25 cellular contexts compared by ENCODE assay signal in the genomic region with DNA sequence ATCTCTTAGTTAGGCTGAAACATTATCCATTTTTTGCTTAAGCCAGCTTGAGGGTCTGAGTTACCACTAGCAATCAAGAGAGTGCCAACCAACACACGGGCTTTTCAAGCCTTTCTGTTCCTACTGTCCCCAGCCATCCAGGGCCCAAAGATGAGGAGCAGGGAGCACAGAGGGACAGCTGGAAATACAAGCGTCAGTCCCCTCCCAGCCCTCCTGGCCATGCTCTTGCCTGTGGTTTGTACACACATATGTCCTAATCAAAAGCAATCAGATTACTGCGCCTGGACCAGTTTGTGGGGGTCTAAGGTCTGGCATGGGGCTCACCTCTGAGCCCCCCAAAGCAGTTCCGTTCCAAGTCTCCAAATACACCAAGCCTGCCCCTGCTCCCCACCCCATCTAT. TPM values are rescaled to one million over a fixed set of nuclear protein-coding genes. Genes with fewer than 3 reads are reported as not detected.
A peak's percentile ranks its signal among the peaks of the same experiment; 100 is the strongest.
DNase-seq lines count a peak whose midpoint lies in the region; ATAC-seq lines count a peak whose summit lies in the region.
"Had no signal": no experiment of that assay in that cellular context is flagged by ENCODE, and none has a peak within 500 bp of the region (broad histone marks: within the 10 kb centered on the region; RNA-seq: fewer than 3 reads in every experiment).

No MANE protein-coding gene starts in this region.

- H3K4me3 ChIP-seq in thymus (ENCODE audit: low read length) = no peak overlapping the region
- H3K4me3 ChIP-seq: A549, body of pancreas, SJSA1, transverse colon had no signal

- H3K27me3 ChIP-seq in layer of hippocampus (ENCODE audit: control insufficient read depth, insufficient read depth, low read length) (no peaks in the 10 kb centered on the region), thymus (ENCODE audit: control insufficient read depth, insufficient read depth) (no peaks in the 10 kb centered on the region)
- H3K27me3 ChIP-seq: body of pancreas, SJSA1, transverse colon had no signal

- WGBS in thymus = 97% methylated on average over 4 of the region's 4 CpGs

- no peaks in the 10 kb centered on the region for H3K27me3 Mint-ChIP-seq in activated T-helper 17 cell treated with anti-CD3 and anti-CD28 coated beads, Interleukin-2, amount 50 U/mL, for 72 hours
- H3K27me3 Mint-ChIP-seq: stimulated activated naive CD8-positive, alpha-beta T cell treated with anti-CD3 and anti-CD28 coated beads, Interleukin-15, Interleukin-2, amounts not matched to agents 100 ng/mL and 50 ng/mL, for 24 hours had no signal

- H3K36me3 ChIP-seq in thymus (ENCODE audit: control insufficient read depth, insufficient read depth) = peaks cover 43% of the 10 kb centered on the region

- H3K9me3 Mint-ChIP-seq in activated T-helper 17 cell treated with anti-CD3 and anti-CD28 coated beads, Interleukin-2, amount 50 U/mL, for 72 hours = no peaks in the 10 kb centered on the region
- H3K9me3 Mint-ChIP-seq: stimulated activated naive CD8-positive, alpha-beta T cell treated with anti-CD3 and anti-CD28 coated beads, Interleukin-15, Interleukin-2, amounts not matched to agents 100 ng/mL and 50 ng/mL, for 24 hours had no signal

- H3K4me1 Mint-ChIP-seq in activated T-helper 17 cell treated with anti-CD3 and anti-CD28 coated beads, Interleukin-2, amount 50 U/mL, for 72 hours = peaks cover 17% of the 10 kb centered on the region

- peak; percentile 6 for DNase-seq in left cardiac atrium
- no peak for DNase-seq in Right ventricle myocardium superior
- DNase-seq in medulla oblongata (ENCODE audit: extremely low spot score) = no peak
- DNase-seq in NCI-H1694 treated with DMSO at 0.1 percent for 48 hours (lab: John Stamatoyannopoulos, UW) = no peak
- DNase-seq in central memory CD4-positive, alpha-beta T cell = no peak
- DNase-seq: activated CD4-positive, alpha-beta T cell treated with anti-CD3 and anti-CD28 coated beads, Interleukin-2, amount 50 U/mL, for 48 hours; activated CD4-positive, CD25-positive, alpha-beta regulatory T cell; activated effector memory CD4-positive, alpha-beta T cell treated with anti-CD3 and anti-CD28 coated beads, Interleukin-2, amount 50 U/mL, for 16 hours; activated T-cell treated with anti-CD3 and anti-CD28 coated beads for 4 hours; AML-193; body of pancreas; effector CD8-positive, alpha-beta T cell; NCI-H1436; NCI-H2107; NCI-H446; NCI-H774; T-helper 1 cell; transverse colon had no signal

- no peak for ATAC-seq in left cardiac atrium
- no peak for ATAC-seq in Right ventricle myocardium superior (ENCODE audit: poor library complexity)
- no peak for ATAC-seq in activated T-helper 17 cell treated with anti-CD3 and anti-CD28 coated beads, Interleukin-2, amount 50 U/mL, for 72 hours (replicated peaks)
- ATAC-seq: A549, body of pancreas, HCT116 had no signal

- no peaks in the 10 kb centered on the region for H3K9me3 ChIP-seq in thymus (ENCODE audit: control insufficient read depth)
- H3K9me3 ChIP-seq: A549, body of pancreas, transverse colon had no signal

- H3K4me1 ChIP-seq in thymus (ENCODE audit: control insufficient read depth, insufficient read depth, low read length) = peaks cover 5% of the 10 kb centered on the region

- peaks cover 74% of the 10 kb centered on the region for H3K36me3 Mint-ChIP-seq in activated T-helper 17 cell treated with anti-CD3 and anti-CD28 coated beads, Interleukin-2, amount 50 U/mL, for 72 hours (ENCODE audit: low read depth)

- H3K4me3 Mint-ChIP-seq in activated T-helper 17 cell treated with anti-CD3 and anti-CD28 coated beads, Interleukin-2, amount 50 U/mL, for 72 hours = no peak overlapping the region
- H3K4me3 Mint-ChIP-seq: stimulated activated naive CD8-positive, alpha-beta T cell treated with anti-CD3 and anti-CD28 coated beads, Interleukin-15, Interleukin-2, amounts not matched to agents 100 ng/mL and 50 ng/mL, for 24 hours had no signal

- H3K27ac Mint-ChIP-seq in activated T-helper 17 cell treated with anti-CD3 and anti-CD28 coated beads, Interleukin-2, amount 50 U/mL, for 72 hours = peak overlapping the region; percentile 4
- H3K27ac Mint-ChIP-seq: stimulated activated naive CD8-positive, alpha-beta T cell treated with anti-CD3 and anti-CD28 coated beads, Interleukin-15, Interleukin-2, amounts not matched to agents 100 ng/mL and 50 ng/mL, for 24 hours had no signal

- H3K27ac ChIP-seq in layer of hippocampus (ENCODE audit: low read depth, low read length) (peak overlapping the region; percentile 92), thymus (ENCODE audit: low read depth) (peak overlapping the region; percentile 20)
- H3K27ac ChIP-seq: A549, body of pancreas, SJSA1 had no signal

- intact Hi-C loops in left cardiac atrium (cut with DNase I) (no loop called here), Right ventricle myocardium superior (cut with DNase I) (no loop called here)

RNA-seq across cellular contexts. Expression of a gene that starts 3.5 kb away (rescaled TPM):
- total RNA-seq in left cardiac atrium (10 to 100 TPM; 15.6 to 19.5 TPM), Right ventricle myocardium superior (11.6 TPM)
- 100 to 1,000 TPM in 1 of 2 donors, 10 to 100 TPM in 1; 82.6 to 114 TPM for total RNA-seq in activated T-helper 17 cell treated with anti-CD3 and anti-CD28 coated beads, Interleukin-2, amount 50 U/mL, for 72 hours
- polyA plus RNA-seq in thymus = 63.7 TPM

RNA-seq across cellular contexts. Expression of a gene that starts 12.8 kb away (rescaled TPM):
- 10 to 100 TPM; 44.6 to 48.3 TPM for total RNA-seq in left cardiac atrium
- total RNA-seq in Right ventricle myocardium superior = 76.8 TPM
- 10 to 100 TPM; 50.3 to 81.1 TPM for total RNA-seq in activated T-helper 17 cell treated with anti-CD3 and anti-CD28 coated beads, Interleukin-2, amount 50 U/mL, for 72 hours
- 28.4 TPM for polyA plus RNA-seq in thymus

RNA-seq across cellular contexts. Expression of a gene that starts 41.2 kb away (rescaled TPM):
- 10 to 100 TPM; 10.6 to 20.0 TPM for total RNA-seq in left cardiac atrium
- 5.7 TPM for total RNA-seq in Right ventricle myocardium superior
- under 1 TPM; 0.11 to 0.29 TPM for total RNA-seq in activated T-helper 17 cell treated with anti-CD3 and anti-CD28 coated beads, Interleukin-2, amount 50 U/mL, for 72 hours
- polyA plus RNA-seq in thymus = 3.6 TPM
